Comparison of ENCODE assay signal across 13 cellular contexts in genomic region chr10:9051328-9051974, GRCh38.
"Had no signal": no experiment of that assay in that cellular context is flagged by ENCODE, and none has a peak within 500 bp of the region (broad histone marks: within the 10 kb centered on the region; RNA-seq: fewer than 3 reads in every experiment).

No MANE protein-coding gene starts in this region.

- H3K27ac ChIP-seq: breast epithelium, left ventricle myocardium inferior had no signal

- H3K36me3 Mint-ChIP-seq: memory B cell, natural killer cell, type B pancreatic cell had no signal

- H3K4me1 ChIP-seq: breast epithelium, left ventricle myocardium inferior had no signal

- H3K27ac Mint-ChIP-seq: dendritic cell treated with granulocyte-macrophage colony-stimulating factor and Interleukin-4, amounts not matched to agents 40 ng/mL and 50 ng/mL, for 4 days; memory B cell; natural killer cell; type B pancreatic cell had no signal

- H3K27me3 ChIP-seq: breast epithelium had no signal

- H3K36me3 ChIP-seq: breast epithelium, left ventricle myocardium inferior had no signal

- DNase-seq: activated CD4-positive, alpha-beta T cell treated with anti-CD3 and anti-CD28 coated beads, Interleukin-2, amount 50 U/mL, for 48 hours; activated naive CD4-positive, alpha-beta T cell treated with anti-CD3 and anti-CD28 coated beads, Interleukin-2, amount 50 U/mL, for 16 hours; anterior cingulate cortex; effector memory CD4-positive, alpha-beta T cell; left ventricle myocardium inferior; natural killer cell; posterior cingulate gyrus; stimulated activated CD4-positive, alpha-beta T cell treated with anti-CD3 and anti-CD28 coated beads, Interleukin-2, amount 100 ng/mL, for 48 hours; stimulated activated naive CD4-positive, alpha-beta T cell had no signal

- H3K4me3 Mint-ChIP-seq: dendritic cell treated with granulocyte-macrophage colony-stimulating factor and Interleukin-4, amounts not matched to agents 40 ng/mL and 50 ng/mL, for 4 days; memory B cell; natural killer cell; type B pancreatic cell had no signal

- H3K9me3 Mint-ChIP-seq: type B pancreatic cell had no signal

- H3K4me1 Mint-ChIP-seq: memory B cell, natural killer cell had no signal

- H3K27me3 Mint-ChIP-seq: dendritic cell treated with granulocyte-macrophage colony-stimulating factor and Interleukin-4, amounts not matched to agents 40 ng/mL and 50 ng/mL, for 4 days; memory B cell; type B pancreatic cell had no signal

- ATAC-seq: natural killer cell had no signal

- H3K4me3 ChIP-seq: breast epithelium, left ventricle myocardium inferior had no signal
